7 cellular contexts compared by ENCODE assay signal in genomic region chr1:114353233-114353632, GRCh38.
A peak's percentile ranks its signal among the peaks of the same experiment; 100 is the strongest.
DNase-seq lines count a peak whose midpoint lies in the region; ATAC-seq and TF ChIP-seq lines count a peak whose summit lies in the region.

No MANE protein-coding gene starts in this region.

- no peak overlapping the region for H3K4me3 ChIP-seq in brain microvascular endothelial cell (ENCODE audit: low read depth, low read length)
- H3K4me3 ChIP-seq in lower leg skin (ENCODE audit: low read depth, poor library complexity, severe bottlenecking): no peak overlapping the region

- peak; percentile 47 for DNase-seq in NCI-H2029 treated with DMSO at 0.1 percent for 48 hours (lab: John Stamatoyannopoulos, UW)
- DNase-seq in brain microvascular endothelial cell: peak; percentile 43
- peak; percentile 53 to 86 for DNase-seq in lower leg skin (ENCODE audit: low spot score in 2 of 2)
- no peak for DNase-seq in T1000 (lab: John Stamatoyannopoulos, UW)

- H3K27me3 ChIP-seq in brain microvascular endothelial cell (replicated peaks): no peaks in the 10 kb centered on the region

- intact Hi-C loops in lower leg skin (cut with DNase I; ENCODE audit: low total_unique reads): no loop called here

- no peak for TF ChIP-seq CTCF in brain microvascular endothelial cell (IDR thresholded peaks at IDR 0.05; ENCODE audit: low read depth, low read length, missing control alignments)
- no peak for TF ChIP-seq CTCF in lower leg skin (IDR thresholded peaks at IDR 0.05)

- ATAC-seq in GM21786 (IDR thresholded peaks at IDR 0.05; ENCODE audit: unreplicated experiment): peak; percentile 66
- no peak for ATAC-seq in GM18520 (IDR thresholded peaks at IDR 0.05; ENCODE audit: unreplicated experiment)
- ATAC-seq in GM19351 (IDR thresholded peaks at IDR 0.05; ENCODE audit: unreplicated experiment): no peak

- in situ Hi-C loops in brain microvascular endothelial cell (cut with HindIII; ENCODE audit: low pct_ligation_motif_present, low sequenced_read_pairs): no loop called here

- no peak overlapping the region for H3K27ac ChIP-seq in brain microvascular endothelial cell

- H3K36me3 ChIP-seq in brain microvascular endothelial cell (replicated peaks): no peaks in the 10 kb centered on the region

- no peak for TF ChIP-seq POLR2A in lower leg skin (IDR thresholded peaks at IDR 0.05)

- 8 to 10% methylated on average over 4 of the region's 4 CpGs for WGBS in lower leg skin, 2 donors
